Comparison of ENCODE assay signal across 9 cellular contexts in the genomic region with DNA sequence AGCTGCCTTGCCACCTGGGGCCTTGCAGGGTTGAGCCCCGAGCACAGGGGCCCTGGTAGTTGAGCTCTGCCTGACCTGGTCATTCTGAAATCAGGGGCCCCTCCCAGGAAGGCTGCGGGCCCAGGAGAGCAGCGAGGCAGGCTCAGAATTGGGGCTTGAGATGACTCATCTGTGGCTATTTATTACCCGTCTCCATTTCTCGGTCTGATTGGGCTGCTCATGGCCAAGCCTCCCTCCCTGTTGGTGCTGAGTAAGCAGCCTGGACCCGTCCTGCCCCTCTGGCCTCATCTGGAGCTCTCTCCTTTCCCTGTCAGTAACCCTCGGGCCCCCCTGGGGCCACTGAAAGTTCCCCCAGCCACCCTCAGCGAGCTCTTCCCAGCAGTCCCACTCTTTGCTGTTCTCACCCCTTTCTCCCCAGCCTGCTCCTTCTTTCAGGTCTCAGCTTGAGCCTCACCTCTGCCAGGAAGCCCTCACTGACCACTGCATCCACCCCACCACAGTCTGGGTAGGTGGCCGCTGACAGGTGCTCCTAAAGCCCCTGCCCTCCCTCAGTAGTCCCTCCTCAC. TPM values are rescaled to one million over a fixed set of nuclear protein-coding genes. Genes with fewer than 3 reads are reported as not detected.
A peak's percentile ranks its signal among the peaks of the same experiment; 100 is the strongest.
DNase-seq lines count a peak whose midpoint lies in the region; ATAC-seq, FAIRE-seq and TF ChIP-seq lines count a peak whose summit lies in the region.
"Had no signal": no experiment of that assay in that cellular context is flagged by ENCODE, and none has a peak within 500 bp of the region (broad histone marks: within the 10 kb centered on the region; RNA-seq: fewer than 3 reads in every experiment).

No MANE protein-coding gene starts in this region.

- WGBS in transverse colon (ENCODE audit: low coverage in 1 of 2), 2 donors, result 17% methylated on average over 9 of the region's 9 CpGs; no CpG with 5 or more reads in 1 of the 2 donors

- peaks cover 17% of the 10 kb centered on the region for H3K27me3 ChIP-seq in transverse colon

- H3K27ac ChIP-seq in transverse colon, result no peak overlapping the region

- peaks cover 0 to 12% (median 5%) of the 10 kb centered on the region in 4 donors for H3K4me1 ChIP-seq in transverse colon

- no peak for TF ChIP-seq EP300 in transverse colon (IDR thresholded peaks at IDR 0.05; ENCODE audit: low read depth)

- no peaks in the 10 kb centered on the region for H3K9me3 ChIP-seq in transverse colon

- ATAC-seq in HG02610 (IDR thresholded peaks at IDR 0.05; ENCODE audit: unreplicated experiment), result peak; percentile 65

- TF ChIP-seq POLR2A in transverse colon (IDR thresholded peaks at IDR 0.05), result no peak

- FAIRE-seq in GM18507 (lab: Jason Lieb, UNC), result peak; percentile 100
- FAIRE-seq: frontal cortex had no signal

- no peaks in the 10 kb centered on the region for H3K36me3 ChIP-seq in transverse colon

- no peak for TF ChIP-seq CTCF in transverse colon (IDR thresholded peaks at IDR 0.05)

- in situ Hi-C loops in ACHN (cut with HindIII; ENCODE audit: low pct_ligation_motif_present, low pct_unique_long_range_greater_than_20kb, low sequenced_read_pairs), result no loop called here
- in situ Hi-C loops in transverse colon (cut with MboI; ENCODE audit: low pct_ligation_motif_present in 1 of 4, low pct_unique_long_range_greater_than_20kb in 1 of 4, low sequenced_read_pairs in 3 of 4), result no loop called here

- peak; percentile 82 for DNase-seq in ACHN
- peak; percentile 68 for DNase-seq in GM18507 (ENCODE audit: extremely low spot score, insufficient read length, low read depth)
- DNase-seq in MV-4-11 (lab: John Stamatoyannopoulos, UW), result peak; percentile 71
- DNase-seq in astrocyte of the hippocampus (ENCODE audit: low read depth, low spot score), result peak; percentile 86
- peak; percentile 88 for DNase-seq in kidney tubule cell (ENCODE audit: low spot score)
- DNase-seq in transverse colon, result peak; percentile 34
- no peak for DNase-seq in NCI-H128 (lab: John Stamatoyannopoulos, UW; ENCODE audit: unreplicated experiment)

- no peak overlapping the region for H3K4me3 ChIP-seq in transverse colon

- intact Hi-C loops in transverse colon (cut with DNase I; ENCODE audit: low total_unique reads), result no loop called here

RNA-seq across cellular contexts. Expression of a gene that starts 11.0 kb away (rescaled TPM):
- under 1 TPM in 1 of 4 donors, not detected in 3; 0.16 TPM for total RNA-seq in transverse colon
- total RNA-seq: frontal cortex had no signal

RNA-seq across cellular contexts. Expression of a gene that starts 32.8 kb away (rescaled TPM):
- total RNA-seq in transverse colon, result 10 to 100 TPM; 24.4 to 33.6 (median 27.7) TPM
